Comparison of ENCODE assay signal across 16 cellular contexts in genomic region chr4:44016582-44017421, GRCh38.
DNase-seq lines count a peak whose midpoint lies in the region; ATAC-seq, FAIRE-seq and TF ChIP-seq lines count a peak whose summit lies in the region.
"Had no signal": no experiment of that assay in that cellular context is flagged by ENCODE, and none has a peak within 500 bp of the region (broad histone marks: within the 10 kb centered on the region; RNA-seq: fewer than 3 reads in every experiment).

No MANE protein-coding gene starts in this region.

- H3K9me3 ChIP-seq in K562 (replicated peaks; ENCODE audit: control insufficient read depth, insufficient read depth, low read depth, low read length): no peaks in the 10 kb centered on the region

- TF ChIP-seq RAD21 in K562 (CRISPR knock-in tag; conservative IDR thresholded peaks at IDR 0.05 in 1 of 2, IDR thresholded peaks at IDR 0.05 in 1 of 2): no peak

- TF ChIP-seq CTCF in K562 (IDR thresholded peaks at IDR 0.05 in 2 of 3, conservative IDR thresholded peaks at IDR 0.05 in 1 of 3; ENCODE audit: insufficient read depth in 2 of 3, low read depth in 1 of 3, low read length in 3 of 3): no peak

- no peaks in the 10 kb centered on the region for H3K9me1 ChIP-seq in K562 (ENCODE audit: control insufficient read depth, insufficient read depth, low read length)

- TF ChIP-seq POLR2A in K562 (conservative IDR thresholded peaks at IDR 0.05): no peak

- no peaks in the 10 kb centered on the region for H3K36me3 Mint-ChIP-seq in stimulated activated effector memory CD8-positive, alpha-beta T cell treated with anti-CD3 and anti-CD28 coated beads, Interleukin-12 subunit alpha, Interleukin-12 subunit beta, amount 100 ng/mL, for 72 hours
- H3K36me3 Mint-ChIP-seq: CD8-positive, alpha-beta T cell had no signal

- no TSS peak for BruUV-seq in K562 (replicated peaks; lab: Mats Ljungman, UMichigan)

- H3K4me3 Mint-ChIP-seq in stimulated activated effector memory CD8-positive, alpha-beta T cell treated with anti-CD3 and anti-CD28 coated beads, Interleukin-12 subunit alpha, Interleukin-12 subunit beta, amount 100 ng/mL, for 72 hours: no peak overlapping the region
- H3K4me3 Mint-ChIP-seq: CD8-positive, alpha-beta T cell; nephron progenitor cell had no signal

- no peak overlapping the region for H3K27ac ChIP-seq in K562 (ENCODE audit: extremely low read depth, low read depth, low read length)
- H3K27ac ChIP-seq: brain microvascular endothelial cell had no signal

- no peak for FAIRE-seq in K562 (lab: Jason Lieb, UNC)

- no peaks in the 10 kb centered on the region for H3K4me1 ChIP-seq in K562 (replicated peaks in 1 of 2; ENCODE audit: control insufficient read depth in 2 of 2, insufficient read depth in 2 of 2, low read length in 2 of 2)

- no peak for ATAC-seq in K562
- no peak for ATAC-seq in stimulated activated effector memory CD8-positive, alpha-beta T cell treated with anti-CD3 and anti-CD28 coated beads, Interleukin-12 subunit alpha, Interleukin-12 subunit beta, amount 100 ng/mL, for 72 hours
- ATAC-seq: activated CD4-positive, CD25-positive, alpha-beta regulatory T cell treated with anti-CD3 and anti-CD28 coated beads, Interleukin-2, amount 50 U/mL, for 24 hours; CD8-positive, alpha-beta T cell; left lobe of liver had no signal

- intact Hi-C loops in K562 (cut with micrococcal nuclease): no loop called here

- DNase-seq in DMS153 (lab: John Stamatoyannopoulos, UW) (peak; percentile 45), GOT3 (lab: John Stamatoyannopoulos, UW) (peak; percentile 8), NCI-H460 (ENCODE audit: extremely low read depth, low read depth) (peak; percentile 47), K562 (ENCODE audit: extremely low read depth in 1 of 4, low spot score in 3 of 4) (no peak), SK-N-DZ (ENCODE audit: low spot score) (no peak)
- DNase-seq in stimulated activated effector memory CD8-positive, alpha-beta T cell treated with anti-CD3 and anti-CD28 coated beads, Interleukin-12 subunit alpha, Interleukin-12 subunit beta, amount 100 ng/mL, for 72 hours (ENCODE audit: low spot score in 2 of 2): no peak
- no peak for DNase-seq in effector CD8-positive, alpha-beta T cell (lab: John Stamatoyannopoulos, UW)
- DNase-seq in activated naive CD4-positive, alpha-beta T cell (lab: John Stamatoyannopoulos, UW): no peak
- DNase-seq: activated T-cell treated with anti-CD3 and anti-CD28 coated beads, Interleukin-2, amount 50 U/mL, for 48 hours; brain microvascular endothelial cell; CD8-positive, alpha-beta T cell; NCI-H2171; nephron progenitor cell; Right ventricle myocardium superior had no signal

- H3K4me2 ChIP-seq in K562 (ENCODE audit: insufficient read depth, low read length): no peak overlapping the region

- H3K27ac Mint-ChIP-seq in stimulated activated effector memory CD8-positive, alpha-beta T cell treated with anti-CD3 and anti-CD28 coated beads, Interleukin-12 subunit alpha, Interleukin-12 subunit beta, amount 100 ng/mL, for 72 hours: no peak overlapping the region
- H3K27ac Mint-ChIP-seq: CD8-positive, alpha-beta T cell; nephron progenitor cell had no signal

- H4K20me1 ChIP-seq in K562 (replicated peaks; ENCODE audit: control insufficient read depth, insufficient read depth, low read length): no peaks in the 10 kb centered on the region

- no peak overlapping the region for H3K4me3 ChIP-seq in K562

- WGBS in K562 (ENCODE audit: insufficient coverage, low coverage, missing lambda C conversion rate): 0% methylated on average over 16 of the region's 18 CpGs

- H3K4me1 Mint-ChIP-seq in stimulated activated effector memory CD8-positive, alpha-beta T cell treated with anti-CD3 and anti-CD28 coated beads, Interleukin-12 subunit alpha, Interleukin-12 subunit beta, amount 100 ng/mL, for 72 hours: no peaks in the 10 kb centered on the region
- H3K4me1 Mint-ChIP-seq: nephron progenitor cell had no signal

- no peaks in the 10 kb centered on the region for H3K36me3 ChIP-seq in K562 (ENCODE audit: control insufficient read depth, insufficient read depth, low read length)
- H3K36me3 ChIP-seq: brain microvascular endothelial cell had no signal

- CTCF ChIA-PET in K562 (lab: Yijun Ruan, JAX; ENCODE audit: low intra/inter-chr PET ratio): no interaction called here

- peaks cover 19% of the 10 kb centered on the region for H3K9me3 Mint-ChIP-seq in stimulated activated effector memory CD8-positive, alpha-beta T cell treated with anti-CD3 and anti-CD28 coated beads, Interleukin-12 subunit alpha, Interleukin-12 subunit beta, amount 100 ng/mL, for 72 hours
- H3K9me3 Mint-ChIP-seq: nephron progenitor cell had no signal

- H3K9ac ChIP-seq in K562 (ENCODE audit: insufficient read depth in 1 of 2, low read depth in 2 of 2, low read length in 2 of 2): no peak overlapping the region

- no peak for TF ChIP-seq EP300 in K562 (IDR thresholded peaks at IDR 0.05; ENCODE audit: low read length)

- no peaks in the 10 kb centered on the region for H3K79me2 ChIP-seq in K562 (ENCODE audit: control insufficient read depth, insufficient read depth, low read length)

- in situ Hi-C loops in K562 (cut with MboI): no loop called here

- H2AFZ ChIP-seq in K562 (ENCODE audit: low read depth, low read length): no peak overlapping the region

- H3K27me3 ChIP-seq in K562 (ENCODE audit: control insufficient read depth in 2 of 2, insufficient read depth in 2 of 2, low read length in 2 of 2): no peaks in the 10 kb centered on the region
- H3K27me3 ChIP-seq: brain microvascular endothelial cell had no signal

- POLR2A ChIA-PET in K562 (lab: Yijun Ruan, JAX): no interaction called here

TF ChIP-seq in K562, 482 proteins besides CTCF, POLR2A, EP300 and RAD21:
- TF ChIP-seq MED1 (CRISPR knock-in tag; IDR thresholded peaks at IDR 0.05; ENCODE audit: borderline replicate concordance) (no peak), ZBTB9 (CRISPR knock-in tag; IDR thresholded peaks at IDR 0.05) (peak; percentile 95)

Comparison
In these comparisons a context has a peak if more than half of its experiments do, and no peak if none do; other contexts are left out.
1. DNase-seq: peak in DMS153 (single experiment), GOT3 (single experiment) and NCI-H460 (single experiment); none in K562 (0 of 4), stimulated activated effector memory CD8-positive, alpha-beta T cell treated with anti-CD3 and anti-CD28 coated beads, Interleukin-12 subunit alpha, Interleukin-12 subunit beta, amount 100 ng/mL, for 72 hours (0 of 2), SK-N-DZ (single experiment), effector CD8-positive, alpha-beta T cell (single experiment) and activated naive CD4-positive, alpha-beta T cell (0 of 4).